Comparison of ENCODE assay signal across 7 cellular contexts in genomic region chr22:50068096-50068495, GRCh38. TPM values are rescaled to one million over a fixed set of nuclear protein-coding genes. Genes with fewer than 3 reads are reported as not detected.
"Had no signal": no experiment of that assay in that cellular context is flagged by ENCODE, and none has a peak within 500 bp of the region (broad histone marks: within the 10 kb centered on the region; RNA-seq: fewer than 3 reads in every experiment).

No MANE protein-coding gene starts in this region.

- H3K4me3 ChIP-seq: K562 had no signal

- H3K27ac ChIP-seq: HL-60 had no signal

- ATAC-seq: HepG2, K562 had no signal

- DNase-seq: IMR-90 had no signal

RNA-seq across cellular contexts. Expression of gene TTLL8, which starts 10.0 kb away (rescaled TPM):
- total RNA-seq: HepG2, HT-29, HT1080, IMR-90, K562 had no signal
- polyA plus RNA-seq: HepG2, IgD-negative memory B cell, IMR-90, K562 had no signal

RNA-seq across cellular contexts. Expression of gene MLC1, which starts 17.1 kb away (rescaled TPM):
- total RNA-seq: HepG2, HT-29, IMR-90 had no signal
- polyA plus RNA-seq: HepG2 had no signal

RNA-seq across cellular contexts. Expression of gene MOV10L1, which starts 21.7 kb away (rescaled TPM):
- total RNA-seq: HT-29, HT1080 had no signal
- polyA plus RNA-seq: IgD-negative memory B cell had no signal

RNA-seq across cellular contexts. Expression of gene IL17REL, which starts 55.5 kb away (rescaled TPM):
- total RNA-seq: HepG2, HT1080, IMR-90 had no signal
- polyA plus RNA-seq: HepG2, IgD-negative memory B cell, IMR-90 had no signal
